ENCODE assay signal across 14 cellular contexts in the genomic region with DNA sequence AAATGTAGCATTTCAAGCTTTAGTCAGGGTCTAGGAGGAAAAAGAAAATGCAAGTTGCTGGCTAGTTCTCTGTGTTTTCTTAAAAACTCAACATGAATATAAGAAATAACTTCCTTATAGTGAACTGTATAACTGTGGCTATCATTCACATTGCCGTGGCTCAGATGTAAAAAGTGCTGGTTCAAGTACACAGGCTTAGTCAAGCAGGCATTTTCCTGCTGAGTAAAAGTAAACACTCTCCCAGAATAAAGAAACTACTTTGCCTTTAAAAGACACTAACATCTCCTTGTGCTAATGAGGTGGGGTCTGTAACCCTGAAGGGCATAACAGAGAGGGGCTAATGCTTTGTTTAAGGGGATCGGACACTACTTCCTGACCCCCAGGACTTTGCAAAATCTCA. TPM values are rescaled to one million over a fixed set of nuclear protein-coding genes. Genes with fewer than 3 reads are reported as not detected.
DNase-seq lines count a peak whose midpoint lies in the region; ATAC-seq and TF ChIP-seq lines count a peak whose summit lies in the region.
"Had no signal": no experiment of that assay in that cellular context is flagged by ENCODE, and none has a peak within 500 bp of the region (broad histone marks: within the 10 kb centered on the region; RNA-seq: fewer than 3 reads in every experiment).

No MANE protein-coding gene starts in this region.

- intact Hi-C loops in cardiac septum (cut with DNase I): no loop called here

- in situ Hi-C loops in astrocyte of the cerebellum (cut with HindIII; ENCODE audit: low sequenced_read_pairs): no loop called here

- peaks cover 7% of the 10 kb centered on the region; the same call in 1 of the 2 replicates for H3K4me1 ChIP-seq in HEK293 (ENCODE audit: control insufficient read depth, insufficient read depth, low read length)
- peaks cover 21% of the 10 kb centered on the region for H3K4me1 ChIP-seq in mesodermal cell (ENCODE audit: control insufficient read depth, insufficient read depth, low read length, poor library complexity, severe bottlenecking)

- TF ChIP-seq CTCF in AG10803 (conservative IDR thresholded peaks at IDR 0.05; ENCODE audit: low read length) (no peak), HEK293 (tag by site-specific recombination; IDR thresholded peaks at IDR 0.05) (no peak), astrocyte of the cerebellum (IDR thresholded peaks at IDR 0.05; ENCODE audit: low read depth, low read length, missing control alignments) (no peak)

- peak overlapping the region; percentile 34 for H3K4me3 ChIP-seq in AG10803 (ENCODE audit: low read length)
- no peak overlapping the region for H3K4me3 ChIP-seq in HEK293 (ENCODE audit: low read depth, low read length)
- peak overlapping the region; percentile 31 for H3K4me3 ChIP-seq in astrocyte of the cerebellum (ENCODE audit: low read depth, low read length)
- peak overlapping the region; percentile 9 for H3K4me3 ChIP-seq in mesodermal cell (ENCODE audit: extremely low read depth, insufficient read depth, low read length, poor library complexity, severe bottlenecking)
- H3K4me3 ChIP-seq: SJCRH30, skin epidermis had no signal

- 63% methylated on average over 1 of the region's 2 CpGs; no CpG with 5 or more reads in 1 of the 2 experiments for WGBS in mesodermal cell (ENCODE audit: insufficient coverage in 2 of 2), 2 experiments

- no peak for ATAC-seq in GM21447 (IDR thresholded peaks at IDR 0.05; ENCODE audit: unreplicated experiment)
- ATAC-seq: heart left ventricle had no signal

- POLR2A ChIA-PET in HEK293 (lab: Yijun Ruan, JAX): interaction anchor here (0.9 kb wide), 1 partner anchor 137 kb away, joined by 3 read pairs; no protein-coding TSS in a partner anchor

- no peak overlapping the region for H3K27ac ChIP-seq in HEK293 (ENCODE audit: extremely low read depth, low read depth, low read length)
- H3K27ac ChIP-seq in mesodermal cell (ENCODE audit: low read depth, low read length, severe bottlenecking): no peak overlapping the region
- H3K27ac ChIP-seq: heart left ventricle, SJCRH30, skin epidermis had no signal

- H3K9me3 ChIP-seq in HEK293 (ENCODE audit: control insufficient read depth, insufficient read depth, low read depth, low read length): no peaks in the 10 kb centered on the region
- no peaks in the 10 kb centered on the region for H3K9me3 ChIP-seq in mesodermal cell (ENCODE audit: control insufficient read depth, low read length)
- H3K9me3 ChIP-seq: heart left ventricle, SJCRH30 had no signal

- H3K36me3 ChIP-seq in HEK293 (ENCODE audit: control insufficient read depth in 2 of 2, insufficient read depth in 1 of 2, low read length in 2 of 2) (peaks cover 4 to 77% of the 10 kb centered on the region in 2 experiments), mesodermal cell (ENCODE audit: control insufficient read depth, insufficient read depth, low read length) (peaks cover 70% of the 10 kb centered on the region)

- DNase-seq in AG10803 (ENCODE audit: low read depth) (no peak), astrocyte of the cerebellum (ENCODE audit: low read depth) (no peak), anterior cingulate cortex (lab: John Stamatoyannopoulos, UW) (no peak), cardiac septum (ENCODE audit: low spot score) (no peak)
- no peak for DNase-seq in stimulated activated naive CD4-positive, alpha-beta T cell (lab: John Stamatoyannopoulos, UW)
- DNase-seq: activated gamma-delta T cell treated with Interleukin-2 at 50 U/mL for 16 hours, EL, heart left ventricle, NCI-H1092, SJCRH30 had no signal

- CTCF ChIA-PET in HEK293 (lab: Yijun Ruan, JAX): no interaction called here

TF ChIP-seq in HEK293, 187 proteins besides CTCF, POLR2A, EP300 and RAD21:
- no peak for TF ChIP-seq MEIS1 (CRISPR knock-in tag; IDR thresholded peaks at IDR 0.05; ENCODE audit: borderline replicate concordance)
- TF ChIP-seq ZNF701 (tag by site-specific recombination; IDR thresholded peaks at IDR 0.05): no peak
- 0 out of 2 replicates have a peak, but pooled peaks have one; percentile 36 for TF ChIP-seq PRDM1 (tag by site-specific recombination; IDR thresholded peaks at IDR 0.05)

RNA-seq across cellular contexts. Expression of a gene that starts 3.3 kb away (rescaled TPM):
- polyA plus RNA-seq in mesodermal cell (2013, experiment 1 of 2): 87.1 TPM
- polyA plus RNA-seq in mesodermal cell (2013, experiment 2 of 2): 90.8 TPM
- total RNA-seq in cardiac septum: 123 TPM

RNA-seq across cellular contexts. Expression of a gene that starts 9.6 kb away (rescaled TPM):
- polyA plus RNA-seq in mesodermal cell (2013, experiment 1 of 2): not detected
- not detected for polyA plus RNA-seq in mesodermal cell (2013, experiment 2 of 2)
- 0.54 TPM for total RNA-seq in cardiac septum
- total RNA-seq: SJCRH30 had no signal

RNA-seq across cellular contexts. Expression of a gene that starts 13.8 kb away (rescaled TPM):
- 37.4 TPM for polyA plus RNA-seq in mesodermal cell (2013, experiment 1 of 2)
- 42.8 TPM for polyA plus RNA-seq in mesodermal cell (2013, experiment 2 of 2)
- 41.4 TPM for total RNA-seq in cardiac septum

RNA-seq across cellular contexts. Expression of a gene that starts 21.8 kb away (rescaled TPM):
- 65.5 TPM for polyA plus RNA-seq in mesodermal cell (2013, experiment 1 of 2)
- 60.4 TPM for polyA plus RNA-seq in mesodermal cell (2013, experiment 2 of 2)
- 157 TPM for total RNA-seq in cardiac septum
- total RNA-seq: SJCRH30 had no signal

RNA-seq across cellular contexts. Expression of a gene that starts 47.8 kb away (rescaled TPM):
- 83.9 TPM for polyA plus RNA-seq in mesodermal cell (2013, experiment 1 of 2)
- polyA plus RNA-seq in mesodermal cell (2013, experiment 2 of 2): 79.0 TPM
- 34.7 TPM for total RNA-seq in cardiac septum
